In genomic region chr5:163963881-163964280, GRCh38 we compare ENCODE assay signal across 22 cellular contexts.
DNase-seq lines count a peak whose midpoint lies in the region.
"Had no signal": no experiment of that assay in that cellular context is flagged by ENCODE, and none has a peak within 500 bp of the region (broad histone marks: within the 10 kb centered on the region; RNA-seq: fewer than 3 reads in every experiment).

No MANE protein-coding gene starts in this region.

- no peak overlapping the region for H2BK120ac ChIP-seq in mesendoderm (ENCODE audit: low read depth, low read length)

- no peak overlapping the region for H3K27ac Mint-ChIP-seq in activated T-helper 2 cell treated with anti-CD3 and anti-CD28 coated beads, Interferon-gamma antibody, Interleukin-2, Interleukin-4, amounts not matched to agents 10 μg/mL and 5 μg/mL and 100 μg/mL, durations not matched to agents 14 hours and 24 hours and 36 hours
- H3K27ac Mint-ChIP-seq: brain; dendritic cell treated with granulocyte-macrophage colony-stimulating factor and Interleukin-4, amounts not matched to agents 40 ng/mL and 50 ng/mL, for 4 days; GM23338; naive thymus-derived CD4-positive, alpha-beta T cell had no signal

- no peak overlapping the region for H3K4me2 ChIP-seq in mesendoderm (ENCODE audit: low read length)
- H3K4me2 ChIP-seq: GM23338, KMS-11 had no signal

- H2AK5ac ChIP-seq in mesendoderm (ENCODE audit: low read length): no peak overlapping the region

- no peaks in the 10 kb centered on the region for H3K4me1 ChIP-seq in mesendoderm (ENCODE audit: control insufficient read depth, low read depth, low read length)

- H3K79me1 ChIP-seq in mesendoderm (ENCODE audit: low read length): no peaks in the 10 kb centered on the region

- intact Hi-C loops in activated T-helper 2 cell treated with anti-CD3 and anti-CD28 coated beads, Interferon-gamma antibody, Interleukin-2, Interleukin-4, amounts not matched to agents 10 μg/mL and 5 μg/mL and 100 μg/mL, durations not matched to agents 14 hours and 24 hours and 36 hours (cut with micrococcal nuclease): no loop called here

- no peak overlapping the region for H3K4ac ChIP-seq in mesendoderm (ENCODE audit: low read depth, low read length)

- no peaks in the 10 kb centered on the region for H3K36me3 ChIP-seq in mesendoderm (ENCODE audit: control insufficient read depth, insufficient read depth, low read length)

- H3K56ac ChIP-seq in mesendoderm (ENCODE audit: low read length): no peak overlapping the region

- no peak overlapping the region for H3K4me3 Mint-ChIP-seq in activated T-helper 2 cell treated with anti-CD3 and anti-CD28 coated beads, Interferon-gamma antibody, Interleukin-2, Interleukin-4, amounts not matched to agents 10 μg/mL and 5 μg/mL and 100 μg/mL, durations not matched to agents 14 hours and 24 hours and 36 hours (ENCODE audit: low read depth)
- H3K4me3 Mint-ChIP-seq: brain; dendritic cell treated with granulocyte-macrophage colony-stimulating factor and Interleukin-4, amounts not matched to agents 40 ng/mL and 50 ng/mL, for 4 days; GM23338; naive thymus-derived CD4-positive, alpha-beta T cell had no signal

- no peak overlapping the region for H3K18ac ChIP-seq in mesendoderm (ENCODE audit: low read length)

- no peaks in the 10 kb centered on the region for H3K4me1 Mint-ChIP-seq in activated T-helper 2 cell treated with anti-CD3 and anti-CD28 coated beads, Interferon-gamma antibody, Interleukin-2, Interleukin-4, amounts not matched to agents 10 μg/mL and 5 μg/mL and 100 μg/mL, durations not matched to agents 14 hours and 24 hours and 36 hours (ENCODE audit: low read depth)
- H3K4me1 Mint-ChIP-seq: brain; naive thymus-derived CD4-positive, alpha-beta T cell had no signal

- H3K27me3 ChIP-seq in mesendoderm (ENCODE audit: insufficient read depth, low read length, poor library complexity): no peaks in the 10 kb centered on the region

- no peaks in the 10 kb centered on the region for H3K27me3 Mint-ChIP-seq in activated T-helper 2 cell treated with anti-CD3 and anti-CD28 coated beads, Interferon-gamma antibody, Interleukin-2, Interleukin-4, amounts not matched to agents 10 μg/mL and 5 μg/mL and 100 μg/mL, durations not matched to agents 14 hours and 24 hours and 36 hours (ENCODE audit: low read depth)
- H3K27me3 Mint-ChIP-seq: naive thymus-derived CD4-positive, alpha-beta T cell had no signal

- H3K9ac ChIP-seq in mesendoderm (ENCODE audit: low read length): no peak overlapping the region
- H3K9ac ChIP-seq: KMS-11 had no signal

- H2BK15ac ChIP-seq in mesendoderm (replicated peaks; ENCODE audit: low read depth): no peak overlapping the region

- H2BK5ac ChIP-seq in mesendoderm (ENCODE audit: low read length): no peak overlapping the region

- H4K5ac ChIP-seq in mesendoderm (ENCODE audit: low read length): no peak overlapping the region

- H3K27ac ChIP-seq in mesendoderm (ENCODE audit: low read depth, low read length): no peak overlapping the region
- H3K27ac ChIP-seq: epithelial cell of prostate, KMS-11, skin epidermis had no signal

- no peak overlapping the region for H3K4me3 ChIP-seq in mesendoderm (ENCODE audit: low read length)
- H3K4me3 ChIP-seq: GM23338, skin epidermis had no signal

- H3K23ac ChIP-seq in mesendoderm (ENCODE audit: low read length): no peak overlapping the region

- H4K8ac ChIP-seq in mesendoderm (ENCODE audit: low read depth, low read length): no peak overlapping the region

- peaks cover 6% of the 10 kb centered on the region for H3K9me3 Mint-ChIP-seq in activated T-helper 2 cell treated with anti-CD3 and anti-CD28 coated beads, Interferon-gamma antibody, Interleukin-2, Interleukin-4, amounts not matched to agents 10 μg/mL and 5 μg/mL and 100 μg/mL, durations not matched to agents 14 hours and 24 hours and 36 hours
- H3K9me3 Mint-ChIP-seq: dendritic cell treated with granulocyte-macrophage colony-stimulating factor and Interleukin-4, amounts not matched to agents 40 ng/mL and 50 ng/mL, for 4 days; GM23338 had no signal

- H3K79me2 ChIP-seq in mesendoderm (ENCODE audit: control insufficient read depth, insufficient read depth, low read length): no peaks in the 10 kb centered on the region

- H3K36me3 Mint-ChIP-seq in activated T-helper 2 cell treated with anti-CD3 and anti-CD28 coated beads, Interferon-gamma antibody, Interleukin-2, Interleukin-4, amounts not matched to agents 10 μg/mL and 5 μg/mL and 100 μg/mL, durations not matched to agents 14 hours and 24 hours and 36 hours (ENCODE audit: low read depth): no peaks in the 10 kb centered on the region
- H3K36me3 Mint-ChIP-seq: brain; naive thymus-derived CD4-positive, alpha-beta T cell had no signal

- no CpG with 5 or more reads among the region's 9 CpGs for WGBS in mesendoderm (ENCODE audit: extremely low coverage, insufficient coverage, low lambda C conversion rate)

- DNase-seq in LHCN-M2 (ENCODE audit: low read depth) (peak; percentile 14), RPMI7951 (ENCODE audit: low read depth) (peak; percentile 25), fibroblast of peridontal ligament (ENCODE audit: extremely low read depth) (peak; percentile 60), NCI-H748 treated with DMSO at 0.1 percent for 48 hours (lab: John Stamatoyannopoulos, UW) (no peak), mesendoderm (no peak), AG20443 (ENCODE audit: low spot score) (no peak)
- no peak for DNase-seq in activated T-helper 2 cell treated with anti-CD3 and anti-CD28 coated beads, Interferon-gamma antibody, Interleukin-2, Interleukin-4, amounts not matched to agents 10 μg/mL and 5 μg/mL and 100 μg/mL, durations not matched to agents 14 hours and 24 hours and 36 hours (ENCODE audit: low spot score)
- DNase-seq: activated naive CD4-positive, alpha-beta T cell; C1 segment of cervical spinal cord; head of caudate nucleus; naive thymus-derived CD4-positive, alpha-beta T cell; NCI-H1436 treated with DMSO at 0.1 percent for 48 hours; NK-92 treated with Interleukin-12 subunit alpha and Interleukin-12 subunit beta, amount 100 ng/mL, for 24 hours; posterior cingulate gyrus; stimulated activated CD4-positive, alpha-beta T cell treated with anti-CD3 and anti-CD28 coated beads, Interleukin-4, amount 100 ng/mL, for 4 hours; stimulated activated CD8-positive, alpha-beta memory T cell treated with anti-CD3 and anti-CD28 coated beads, Interleukin-4, amount 100 ng/mL, for 48 hours had no signal

Comparison
In these comparisons a context has a peak if more than half of its experiments do, and no peak if none do; other contexts are left out.
1. DNase-seq: peak in LHCN-M2 (single experiment), RPMI7951 (single experiment) and fibroblast of peridontal ligament (single experiment); none in activated T-helper 2 cell treated with anti-CD3 and anti-CD28 coated beads, Interferon-gamma antibody, Interleukin-2, Interleukin-4, amounts not matched to agents 10 μg/mL and 5 μg/mL and 100 μg/mL, durations not matched to agents 14 hours and 24 hours and 36 hours (single experiment), NCI-H748 treated with DMSO at 0.1 percent for 48 hours (single experiment), mesendoderm (single experiment) and AG20443 (single experiment).